28 cellular contexts compared by ENCODE assay signal in genomic region chr14:74456684-74457083, GRCh38. TPM values are rescaled to one million over a fixed set of nuclear protein-coding genes. Genes with fewer than 3 reads are reported as not detected.
DNase-seq lines count a peak whose midpoint lies in the region; ATAC-seq, FAIRE-seq and TF ChIP-seq lines count a peak whose summit lies in the region.
"Had no signal": no experiment of that assay in that cellular context is flagged by ENCODE, and none has a peak within 500 bp of the region (broad histone marks: within the 10 kb centered on the region; RNA-seq: fewer than 3 reads in every experiment).

No MANE protein-coding gene starts in this region.

- H3K27me3 ChIP-seq in bronchial epithelial cell (ENCODE audit: control insufficient read depth, insufficient read depth, low read length) = peaks cover 2% of the 10 kb centered on the region

- no peaks in the 10 kb centered on the region for H3K9me3 Mint-ChIP-seq in activated CD8-positive, alpha-beta memory T cell treated with anti-CD3 and anti-CD28 coated beads, Interleukin-2, amount 10 ng/mL, durations not matched to agents 7 days and 5 days (ENCODE audit: low read depth)
- H3K9me3 Mint-ChIP-seq in neural crest cell = no peaks in the 10 kb centered on the region
- no peaks in the 10 kb centered on the region for H3K9me3 Mint-ChIP-seq in natural killer cell
- H3K9me3 Mint-ChIP-seq: HFFc6 had no signal

- no peaks in the 10 kb centered on the region for H3K36me3 Mint-ChIP-seq in activated CD8-positive, alpha-beta memory T cell treated with anti-CD3 and anti-CD28 coated beads, Interleukin-2, amount 10 ng/mL, durations not matched to agents 7 days and 5 days
- H3K36me3 Mint-ChIP-seq in neural crest cell (ENCODE audit: low read depth) (no peaks in the 10 kb centered on the region), natural killer cell (no peaks in the 10 kb centered on the region)
- H3K36me3 Mint-ChIP-seq: CD4-positive, alpha-beta memory T cell had no signal

- CTCF ChIA-PET in activated CD8-positive, alpha-beta memory T cell treated with anti-CD3 and anti-CD28 coated beads, Interleukin-2, amount 10 ng/mL, durations not matched to agents 7 days and 5 days (lab: Charles Lee) = no interaction called here

- ATAC-seq in activated CD8-positive, alpha-beta memory T cell treated with anti-CD3 and anti-CD28 coated beads, Interleukin-2, amount 10 ng/mL, durations not matched to agents 7 days and 5 days = no peak
- ATAC-seq in HG02588 (IDR thresholded peaks at IDR 0.05; ENCODE audit: unreplicated experiment) (no peak), natural killer cell (no peak)

- H3K27ac Mint-ChIP-seq in activated CD8-positive, alpha-beta memory T cell treated with anti-CD3 and anti-CD28 coated beads, Interleukin-2, amount 10 ng/mL, durations not matched to agents 7 days and 5 days = no peak overlapping the region
- H3K27ac Mint-ChIP-seq in neural crest cell (ENCODE audit: unreplicated experiment) (peak overlapping the region; percentile 27), natural killer cell (no peak overlapping the region)
- H3K27ac Mint-ChIP-seq: GM23338, HFFc6 had no signal

- H3K36me3 ChIP-seq in bronchial epithelial cell (ENCODE audit: control insufficient read depth, insufficient read depth, low read length) = no peaks in the 10 kb centered on the region
- H3K36me3 ChIP-seq: HAP-1 had no signal

- peaks cover 27% of the 10 kb centered on the region for H3K27me3 Mint-ChIP-seq in activated CD8-positive, alpha-beta memory T cell treated with anti-CD3 and anti-CD28 coated beads, Interleukin-2, amount 10 ng/mL, durations not matched to agents 7 days and 5 days
- H3K27me3 Mint-ChIP-seq in neural crest cell (ENCODE audit: low read depth) = peaks cover 2% of the 10 kb centered on the region
- peaks cover 25 to 34% of the 10 kb centered on the region in 2 donors for H3K27me3 Mint-ChIP-seq in natural killer cell (ENCODE audit: low read depth in 2 of 2)

- no peak overlapping the region for H3K4me3 ChIP-seq in bronchial epithelial cell (ENCODE audit: low read depth, low read length)
- H3K4me3 ChIP-seq: GM23338, HAP-1, PC-9 had no signal

- DNase-seq in activated CD8-positive, alpha-beta memory T cell treated with anti-CD3 and anti-CD28 coated beads, Interleukin-2, amount 10 ng/mL, durations not matched to agents 7 days and 5 days = peak; percentile 37
- no peak for DNase-seq in activated CD8-positive, alpha-beta memory T cell treated with anti-CD3 and anti-CD28 coated beads for 24 hours
- DNase-seq in bronchial epithelial cell (ENCODE audit: low read depth) (no peak), neural crest cell (ENCODE audit: low read depth, low spot score) (no peak), HuH-7 (ENCODE audit: low spot score) (no peak), natural killer cell (no peak)
- DNase-seq: CD4-positive, alpha-beta memory T cell; COR-L47; DMS53; HFFc6; Karpas-422; NCI-H1092 treated with DMSO at 0.1 percent for 48 hours; NCI-H1436; NCI-H187; NCI-H345; NCI-H510A treated with DMSO at 0.1 percent for 48 hours; NCI-H774; PC-9; Right ventricle myocardium superior had no signal

- TF ChIP-seq CTCF in bronchial epithelial cell (IDR thresholded peaks at IDR 0.05; ENCODE audit: insufficient read depth, low read length, severe bottlenecking) = no peak
- no peak for TF ChIP-seq CTCF in neural crest cell (conservative IDR thresholded peaks at IDR 0.05)
- no peak for TF ChIP-seq CTCF in natural killer cell (IDR thresholded peaks at IDR 0.05)

- intact Hi-C loops in natural killer cell (cut with micrococcal nuclease) = no loop called here

- no peaks in the 10 kb centered on the region for H3K4me1 Mint-ChIP-seq in activated CD8-positive, alpha-beta memory T cell treated with anti-CD3 and anti-CD28 coated beads, Interleukin-2, amount 10 ng/mL, durations not matched to agents 7 days and 5 days
- H3K4me1 Mint-ChIP-seq in neural crest cell (peaks cover 4% of the 10 kb centered on the region), natural killer cell (no peaks in the 10 kb centered on the region)
- H3K4me1 Mint-ChIP-seq: CD4-positive, alpha-beta memory T cell had no signal

- no peak overlapping the region for H3K4me3 Mint-ChIP-seq in activated CD8-positive, alpha-beta memory T cell treated with anti-CD3 and anti-CD28 coated beads, Interleukin-2, amount 10 ng/mL, durations not matched to agents 7 days and 5 days
- H3K4me3 Mint-ChIP-seq in neural crest cell (no peak overlapping the region), natural killer cell (no peak overlapping the region)
- H3K4me3 Mint-ChIP-seq: CD4-positive, alpha-beta memory T cell; GM23338; HFFc6 had no signal

- peak; percentile 40 for FAIRE-seq in bronchial epithelial cell (lab: Jason Lieb, UNC)
- FAIRE-seq: GM18507 had no signal

RNA-seq across cellular contexts. Expression of gene SYNDIG1L, which starts 30.7 kb away (rescaled TPM):
- total RNA-seq in activated CD8-positive, alpha-beta memory T cell treated with anti-CD3 and anti-CD28 coated beads, Interleukin-2, amount 10 ng/mL, durations not matched to agents 7 days and 5 days = not detected
- total RNA-seq in bronchial epithelial cell (under 0.01 TPM in 1 of 2 replicates, not detected in the other), neural crest cell (not detected in 2 replicates), natural killer cell (under 1 TPM in 1 of 3 donors, not detected in 2; 0.30 TPM)
- total RNA-seq: A172; CD4-positive, alpha-beta memory T cell; Daoy; G401; HFFc6; Right ventricle myocardium superior; RPMI7951; SK-MEL-5 had no signal

RNA-seq across cellular contexts. Expression of gene NPC2, which starts 36.4 kb away (rescaled TPM):
- total RNA-seq in activated CD8-positive, alpha-beta memory T cell treated with anti-CD3 and anti-CD28 coated beads, Interleukin-2, amount 10 ng/mL, durations not matched to agents 7 days and 5 days = 10 to 100 TPM; 25.0 to 35.6 TPM
- total RNA-seq in bronchial epithelial cell (154 and 191 TPM in 2 replicates), neural crest cell (106 and 108 TPM in 2 replicates), natural killer cell (10 to 100 TPM; 33.2 to 53.6 (median 33.5) TPM)

RNA-seq across cellular contexts. Expression of gene ISCA2, which starts 36.9 kb away (rescaled TPM):
- 10 to 100 TPM; 20.9 to 25.6 TPM for total RNA-seq in activated CD8-positive, alpha-beta memory T cell treated with anti-CD3 and anti-CD28 coated beads, Interleukin-2, amount 10 ng/mL, durations not matched to agents 7 days and 5 days
- total RNA-seq in bronchial epithelial cell = 8.6 and 11.3 TPM in 2 replicates
- 37.8 and 40.6 TPM in 2 replicates for total RNA-seq in neural crest cell
- total RNA-seq in natural killer cell = 10 to 100 TPM; 12.0 to 18.2 (median 15.3) TPM
